ENCODE assay signal across 18 cellular contexts in the genomic region with DNA sequence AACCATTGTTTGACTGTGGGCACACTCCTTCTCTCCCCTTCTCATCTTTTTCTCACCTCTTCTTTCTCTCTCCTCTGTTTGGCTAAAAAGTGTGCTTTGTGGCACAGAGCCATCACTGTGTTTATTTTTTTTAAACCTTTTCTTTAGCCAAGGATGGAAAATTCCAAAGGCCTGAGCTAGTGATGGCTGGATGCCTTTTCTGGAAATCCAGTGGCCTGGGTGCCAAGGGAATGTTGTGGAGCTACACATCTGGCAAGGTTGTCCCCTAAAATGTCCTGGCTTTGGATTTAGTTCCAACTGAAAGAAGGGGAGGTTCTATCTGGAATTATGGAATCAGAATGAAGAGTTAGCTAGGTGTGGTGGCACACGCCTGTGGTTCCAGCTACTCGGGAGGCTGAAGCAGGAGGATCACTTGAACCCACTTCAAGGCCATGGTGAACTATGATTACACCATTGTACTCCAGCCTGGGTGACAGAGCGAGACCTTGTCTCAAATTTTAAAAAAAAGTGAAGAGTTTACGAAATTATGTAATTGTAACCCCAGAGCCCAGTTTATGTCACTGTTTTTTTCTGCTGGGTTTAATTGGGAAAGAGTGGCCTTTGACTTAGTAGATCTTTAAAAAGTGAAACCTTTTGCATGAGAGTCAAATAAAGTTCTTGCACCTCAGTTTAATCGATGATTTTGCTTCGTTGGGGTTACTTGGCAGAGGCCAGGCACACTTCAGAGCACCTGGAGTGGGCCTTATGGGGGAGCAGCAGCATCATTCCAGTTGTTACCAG. TPM values are rescaled to one million over a fixed set of nuclear protein-coding genes. Genes with fewer than 3 reads are reported as not detected.
A peak's percentile ranks its signal among the peaks of the same experiment; 100 is the strongest.
DNase-seq lines count a peak whose midpoint lies in the region; ATAC-seq, FAIRE-seq and TF ChIP-seq lines count a peak whose summit lies in the region.
"Had no signal": no experiment of that assay in that cellular context is flagged by ENCODE, and none has a peak within 500 bp of the region (broad histone marks: within the 10 kb centered on the region; RNA-seq: fewer than 3 reads in every experiment).

No MANE protein-coding gene starts in this region.

- no peaks in the 10 kb centered on the region for H3K4me1 ChIP-seq in A549

- H3K4me2 ChIP-seq in A549, result no peak overlapping the region

- DNase-seq in A549 (ENCODE audit: low read depth in 1 of 2, low spot score in 1 of 2) (no peak), astrocyte of the hippocampus (ENCODE audit: low read depth, low spot score) (peak; percentile 38), natural killer cell (no peak), type B pancreatic cell (ENCODE audit: extremely low spot score, unreplicated experiment) (no peak), islet precursor cell (no peak)
- DNase-seq in CD4-positive, alpha-beta T cell, result no peak
- DNase-seq: anterior cingulate cortex, C1 segment of cervical spinal cord, dermis blood vessel endothelial cell, HFFc6, mesendoderm, NCI-H2029, NCI-H526, small intestine, SW 1271 had no signal

- TF ChIP-seq CTCF in A549 (IDR thresholded peaks at IDR 0.05) (no peak), natural killer cell (IDR thresholded peaks at IDR 0.05) (no peak), type B pancreatic cell (conservative IDR thresholded peaks at IDR 0.05) (no peak)
- TF ChIP-seq CTCF in CD4-positive, alpha-beta T cell (IDR thresholded peaks at IDR 0.05), result no peak

- H3K27ac ChIP-seq in A549, result no peak overlapping the region
- no peak overlapping the region for H3K27ac ChIP-seq in CD4-positive, alpha-beta T cell (ENCODE audit: low read depth, low read length)

- no peaks in the 10 kb centered on the region for H3K27me3 ChIP-seq in CD4-positive, alpha-beta T cell (ENCODE audit: control insufficient read depth, insufficient read depth, low read length)

- H3K9me3 ChIP-seq in A549, result no peaks in the 10 kb centered on the region
- peaks cover 4% of the 10 kb centered on the region for H3K9me3 ChIP-seq in CD4-positive, alpha-beta T cell (ENCODE audit: control insufficient read depth, low read length)

- peaks cover 64% of the 10 kb centered on the region for H3K4me1 Mint-ChIP-seq in CD4-positive, alpha-beta T cell (ENCODE audit: low read depth)
- H3K4me1 Mint-ChIP-seq in natural killer cell (peaks cover 44 to 57% of the 10 kb centered on the region in 2 donors), type B pancreatic cell (ENCODE audit: unreplicated experiment) (no peaks in the 10 kb centered on the region)

- TF ChIP-seq POLR2A in A549 (IDR thresholded peaks at IDR 0.05; ENCODE audit: low read length), result no peak

- POLR2A ChIA-PET in A549 (lab: Yijun Ruan, JAX), result no interaction called here
- POLR2A ChIA-PET in CD4-positive, alpha-beta T cell (lab: Charles Lee), result interaction anchor here (0.6 kb wide), 1 partner anchor 25 kb away, joined by 4 read pairs; no protein-coding TSS in a partner anchor

- TF ChIP-seq RAD21 in A549 (conservative IDR thresholded peaks at IDR 0.05 in 1 of 2, IDR thresholded peaks at IDR 0.05 in 1 of 2), result no peak

- no peak for ATAC-seq in A549
- no peak for ATAC-seq in CD4-positive, alpha-beta T cell (ENCODE audit: poor library complexity)
- peak in 1 of 3 donors; percentile 24 for ATAC-seq in natural killer cell
- ATAC-seq in GM21825 (IDR thresholded peaks at IDR 0.05; ENCODE audit: unreplicated experiment), result no peak
- ATAC-seq in HG03159 (IDR thresholded peaks at IDR 0.05; ENCODE audit: unreplicated experiment), result no peak
- ATAC-seq: activated CD4-positive, CD25-positive, alpha-beta regulatory T cell treated with anti-CD3 and anti-CD28 coated beads, Interleukin-2, amount 50 U/mL, for 24 hours had no signal

- no peaks in the 10 kb centered on the region for H3K9me3 Mint-ChIP-seq in CD4-positive, alpha-beta T cell
- H3K9me3 Mint-ChIP-seq in natural killer cell, result no peaks in the 10 kb centered on the region
- peaks cover 17% of the 10 kb centered on the region for H3K9me3 Mint-ChIP-seq in type B pancreatic cell
- H3K9me3 Mint-ChIP-seq: HFFc6 had no signal

- no peak overlapping the region for H3K4me3 ChIP-seq in A549

- H3K27me3 Mint-ChIP-seq in CD4-positive, alpha-beta T cell, result no peaks in the 10 kb centered on the region
- H3K27me3 Mint-ChIP-seq in natural killer cell (ENCODE audit: low read depth in 2 of 2) (no peaks in the 10 kb centered on the region), type B pancreatic cell (no peaks in the 10 kb centered on the region)

- H3K27ac Mint-ChIP-seq in CD4-positive, alpha-beta T cell, result peak overlapping the region; percentile 77
- peak overlapping the region; percentile 52 to 70 for H3K27ac Mint-ChIP-seq in natural killer cell
- H3K27ac Mint-ChIP-seq in type B pancreatic cell, result no peak overlapping the region
- H3K27ac Mint-ChIP-seq: HFFc6 had no signal

- WGBS in A549 (ENCODE audit: missing lambda C conversion rate), result 81% methylated on average over 6 of the region's 6 CpGs

- FAIRE-seq in A549 (lab: Jason Lieb, UNC), result peak; percentile 86
- FAIRE-seq: small intestine had no signal

- peaks cover 79% of the 10 kb centered on the region for H3K36me3 Mint-ChIP-seq in CD4-positive, alpha-beta T cell (ENCODE audit: low read depth)
- H3K36me3 Mint-ChIP-seq in natural killer cell (peaks cover 6% of the 10 kb centered on the region), type B pancreatic cell (no peaks in the 10 kb centered on the region)

- no peak overlapping the region for H3K4me3 Mint-ChIP-seq in CD4-positive, alpha-beta T cell
- peak overlapping the region; percentile 10 for H3K4me3 Mint-ChIP-seq in natural killer cell
- H3K4me3 Mint-ChIP-seq in type B pancreatic cell, result no peak overlapping the region
- H3K4me3 Mint-ChIP-seq: HFFc6 had no signal

- intact Hi-C loops in CD4-positive, alpha-beta T cell (cut with DNase I, micrococcal nuclease), result no loop called here
- intact Hi-C loops in natural killer cell (cut with micrococcal nuclease), result no loop called here

- CTCF ChIA-PET in A549 (lab: Yijun Ruan, JAX), result no interaction called here
- CTCF ChIA-PET in CD4-positive, alpha-beta T cell (lab: Charles Lee), result no interaction called here

- no peak for TF ChIP-seq EP300 in A549 (IDR thresholded peaks at IDR 0.05)

TF ChIP-seq in A549, 52 proteins besides CTCF, POLR2A, EP300 and RAD21:
- no peak for TF ChIP-seq PHF8 (IDR thresholded peaks at IDR 0.05; ENCODE audit: borderline replicate concordance, low read depth)

RNA-seq across cellular contexts. Expression of a gene that starts 17.7 kb away (rescaled TPM):
- polyA plus RNA-seq in A549 (2011; rRNA removed), result 8.7 and 9.5 TPM in 2 replicates
- polyA plus RNA-seq in A549 (2012; cell fraction: cytosol; rRNA removed), result 0.95 and 0.96 TPM in 2 replicates
- polyA plus RNA-seq in A549 (2012; cell fraction: nucleus; rRNA removed), result 0.71 and 1.4 TPM in 2 replicates
- 5.8 to 7.8 TPM (median 5.9 TPM) in 3 replicates for polyA plus RNA-seq in A549 (2017; fragmentation: RNase III; extraction: RNeasy Plus Mini Kit Qiagen cat#74134 plus additional on column Dnase treatment)
- polyA minus RNA-seq in A549 (2011; rRNA and poly(A)+ RNA removed), result 4.1 and 4.3 TPM in 2 replicates
- 10 to 100 TPM; 68.2 to 70.3 TPM for total RNA-seq in CD4-positive, alpha-beta T cell
- 100 to 1,000 TPM; 108 to 130 (median 117) TPM for total RNA-seq in natural killer cell
- total RNA-seq in type B pancreatic cell (ENCODE audit: low replicate concordance), result 7.5 and 14.0 TPM in 2 replicates
